Comparison of ENCODE assay signal across 36 cellular contexts in the genomic region with DNA sequence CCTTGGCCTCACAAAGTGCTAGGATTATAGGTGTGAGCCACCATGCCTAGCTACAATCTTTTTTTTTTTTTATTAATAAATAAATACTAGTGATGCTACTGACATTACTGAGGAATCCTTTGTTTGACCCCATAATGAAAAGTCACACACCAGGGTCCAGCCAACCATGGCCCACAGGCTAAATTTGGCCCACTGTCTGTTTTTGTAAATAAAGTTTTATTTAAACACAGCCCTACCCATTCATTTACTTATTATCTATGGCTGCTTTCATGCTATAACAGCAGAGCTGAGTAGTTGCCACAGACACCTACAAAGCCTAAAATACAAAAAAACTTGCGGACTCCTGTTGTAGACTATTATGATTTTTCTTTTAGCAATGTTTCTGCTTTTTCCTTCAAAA.
"Had no signal": no experiment of that assay in that cellular context is flagged by ENCODE, and none has a peak within 500 bp of the region (broad histone marks: within the 10 kb centered on the region; RNA-seq: fewer than 3 reads in every experiment).

No MANE protein-coding gene starts in this region.

- H3K9me3 ChIP-seq: adrenal gland, body of pancreas, breast epithelium had no signal

- H3K4me3 Mint-ChIP-seq: activated B cell treated with CpG ODN at 0.5 μM for 24 hours; activated CD4-positive, alpha-beta memory T cell treated with anti-CD3 and anti-CD28 coated beads for 36 hours; activated CD4-positive, alpha-beta T cell treated with anti-CD3 and anti-CD28 coated beads, Interleukin-2, amount 10 ng/mL, durations not matched to agents 24 days and 14 days; activated CD8-positive, alpha-beta T cell treated with anti-CD3 and anti-CD28 coated beads for 36 hours; activated naive CD4-positive, alpha-beta T cell treated with anti-CD3 and anti-CD28 coated beads for 36 hours; activated naive CD8-positive, alpha-beta T cell treated with anti-CD3 and anti-CD28 coated beads for 36 hours; activated T-cell treated with anti-CD3 and anti-CD28 coated beads, Interleukin-2, amount 50 U/mL, for 4 hours; activated T-cell treated with anti-CD3 and anti-CD28 coated beads, Interleukin-2, amount 50 U/mL, for 72 hours; activated T-helper 1 cell treated with anti-CD3 and anti-CD28 coated beads, Interleukin-12 subunit alpha, Interleukin-12 subunit beta, Interleukin-2, Interleukin-4 antibody, amounts not matched to agents 30 ng/mL and 10 ng/mL and 1 ng/mL, durations not matched to agents 14 hours and 24 hours and 36 hours; activated T-helper 17 cell treated with anti-CD3 and anti-CD28 coated beads, Interleukin-2, amount 50 U/mL, for 72 hours; T-helper 1 cell treated with Interleukin-12 subunit alpha and Interleukin-12 subunit beta and Interleukin-4 antibody, amounts not matched to agents 30 μg/mL and 1 μg/mL, for 36 hours; T-helper 2 cell treated with Interferon-gamma antibody and Interleukin-4, amounts not matched to agents 5 μg/mL and 100 μg/mL, for 36 hours had no signal

- H3K4me3 ChIP-seq: adrenal gland, body of pancreas, breast epithelium had no signal

- H3K4me1 Mint-ChIP-seq: activated T-helper 17 cell treated with anti-CD3 and anti-CD28 coated beads, Interleukin-2, amount 50 U/mL, for 72 hours had no signal

- H3K9me3 Mint-ChIP-seq: activated B cell treated with CpG ODN at 0.5 μM for 24 hours; activated CD4-positive, alpha-beta memory T cell treated with anti-CD3 and anti-CD28 coated beads for 36 hours; activated CD4-positive, alpha-beta T cell treated with anti-CD3 and anti-CD28 coated beads, Interleukin-2, amount 10 ng/mL, durations not matched to agents 24 days and 14 days; activated CD8-positive, alpha-beta T cell treated with anti-CD3 and anti-CD28 coated beads for 36 hours; activated naive CD4-positive, alpha-beta T cell treated with anti-CD3 and anti-CD28 coated beads for 36 hours; activated naive CD4-positive, alpha-beta T cell treated with anti-CD3 and anti-CD28 coated beads, Interleukin-2, amount 50 U/mL, for 72 hours; activated naive CD8-positive, alpha-beta T cell treated with anti-CD3 and anti-CD28 coated beads for 36 hours; activated T-cell treated with anti-CD3 and anti-CD28 coated beads, Interleukin-2, amount 50 U/mL, for 4 hours; activated T-cell treated with anti-CD3 and anti-CD28 coated beads, Interleukin-2, amount 50 U/mL, for 72 hours; activated T-helper 1 cell treated with anti-CD3 and anti-CD28 coated beads, Interleukin-12 subunit alpha, Interleukin-12 subunit beta, Interleukin-2, Interleukin-4 antibody, amounts not matched to agents 30 ng/mL and 10 ng/mL and 1 ng/mL, durations not matched to agents 14 hours and 24 hours and 36 hours; activated T-helper 17 cell treated with anti-CD3 and anti-CD28 coated beads, Interleukin-2, amount 50 U/mL, for 72 hours; T-helper 1 cell treated with Interleukin-12 subunit alpha and Interleukin-12 subunit beta and Interleukin-4 antibody, amounts not matched to agents 30 μg/mL and 1 μg/mL, for 36 hours; T-helper 2 cell treated with Interferon-gamma antibody and Interleukin-4, amounts not matched to agents 5 μg/mL and 100 μg/mL, for 36 hours had no signal

- H3K27me3 ChIP-seq: adrenal gland, body of pancreas, brain microvascular endothelial cell, breast epithelium had no signal

- H3K27me3 Mint-ChIP-seq: activated B cell treated with CpG ODN at 0.5 μM for 24 hours; activated CD4-positive, alpha-beta memory T cell treated with anti-CD3 and anti-CD28 coated beads for 36 hours; activated CD4-positive, alpha-beta T cell treated with anti-CD3 and anti-CD28 coated beads, Interleukin-2, amount 10 ng/mL, durations not matched to agents 24 days and 14 days; activated CD8-positive, alpha-beta T cell treated with anti-CD3 and anti-CD28 coated beads for 36 hours; activated naive CD8-positive, alpha-beta T cell treated with anti-CD3 and anti-CD28 coated beads for 36 hours; activated T-helper 17 cell treated with anti-CD3 and anti-CD28 coated beads, Interleukin-2, amount 50 U/mL, for 72 hours had no signal

- H3K27ac ChIP-seq: adrenal gland, body of pancreas, brain microvascular endothelial cell, breast epithelium, VCaP had no signal

- DNase-seq: activated B cell treated with CpG ODN at 0.5 μM for 24 hours; activated CD4-positive, alpha-beta memory T cell treated with anti-CD3 and anti-CD28 coated beads for 36 hours; activated CD4-positive, alpha-beta T cell treated with anti-CD3 and anti-CD28 coated beads for 4 hours; activated CD4-positive, alpha-beta T cell treated with anti-CD3 and anti-CD28 coated beads, Interleukin-2, amount 10 ng/mL, durations not matched to agents 24 days and 14 days; activated CD4-positive, alpha-beta T cell treated with anti-CD3 and anti-CD28 coated beads, Interleukin-2, amount 50 U/mL, for 1 hour; activated CD4-positive, alpha-beta T cell treated with anti-CD3 and anti-CD28 coated beads, Interleukin-2, amount 50 U/mL, for 4 hours; activated CD4-positive, CD25-positive, alpha-beta regulatory T cell treated with anti-CD3 and anti-CD28 coated beads, Interleukin-2, amount 50 U/mL, for 72 hours; activated CD8-positive, alpha-beta memory T cell treated with anti-CD3 and anti-CD28 coated beads, Interleukin-2, amount 50 U/mL, for 4 hours; activated CD8-positive, alpha-beta T cell treated with anti-CD3 and anti-CD28 coated beads for 36 hours; activated effector memory CD4-positive, alpha-beta T cell treated with anti-CD3 and anti-CD28 coated beads, Interleukin-2, amount 50 U/mL, for 16 hours; activated gamma-delta T cell treated with Interleukin-2 at 50 U/mL for 16 hours; activated naive CD4-positive, alpha-beta T cell; activated naive CD4-positive, alpha-beta T cell treated with anti-CD3 and anti-CD28 coated beads for 36 hours; activated naive CD4-positive, alpha-beta T cell treated with anti-CD3 and anti-CD28 coated beads, Interleukin-2, amount 50 U/mL, for 16 hours; activated naive CD8-positive, alpha-beta T cell treated with anti-CD3 and anti-CD28 coated beads for 36 hours; activated T-cell treated with anti-CD3 and anti-CD28 coated beads for 4 hours; activated T-cell treated with anti-CD3 and anti-CD28 coated beads, Interleukin-2, amount 50 U/mL, for 1 hour; activated T-cell treated with anti-CD3 and anti-CD28 coated beads, Interleukin-2, amount 50 U/mL, for 4 hours; activated T-cell treated with anti-CD3 and anti-CD28 coated beads, Interleukin-2, amount 50 U/mL, for 72 hours; adrenal gland; amniotic stem cell; aorta; body of pancreas; brain microvascular endothelial cell; central memory CD4-positive, alpha-beta T cell; T-helper 2 cell; T-helper 9 cell had no signal

- H3K36me3 ChIP-seq: breast epithelium had no signal

- H3K4me1 ChIP-seq: body of pancreas, breast epithelium had no signal

- FAIRE-seq: astrocyte, TTC549 had no signal

- H3K27ac Mint-ChIP-seq: activated B cell treated with CpG ODN at 0.5 μM for 24 hours; activated CD4-positive, alpha-beta memory T cell treated with anti-CD3 and anti-CD28 coated beads for 36 hours; activated CD4-positive, alpha-beta T cell treated with anti-CD3 and anti-CD28 coated beads, Interleukin-2, amount 10 ng/mL, durations not matched to agents 24 days and 14 days; activated CD8-positive, alpha-beta T cell treated with anti-CD3 and anti-CD28 coated beads for 36 hours; activated naive CD4-positive, alpha-beta T cell treated with anti-CD3 and anti-CD28 coated beads for 36 hours; activated naive CD4-positive, alpha-beta T cell treated with anti-CD3 and anti-CD28 coated beads, Interleukin-2, amount 50 U/mL, for 72 hours; activated naive CD8-positive, alpha-beta T cell treated with anti-CD3 and anti-CD28 coated beads for 36 hours; activated T-helper 1 cell treated with anti-CD3 and anti-CD28 coated beads, Interleukin-12 subunit alpha, Interleukin-12 subunit beta, Interleukin-2, Interleukin-4 antibody, amounts not matched to agents 30 ng/mL and 10 ng/mL and 1 ng/mL, durations not matched to agents 14 hours and 24 hours and 36 hours; activated T-helper 17 cell treated with anti-CD3 and anti-CD28 coated beads, Interleukin-2, amount 50 U/mL, for 72 hours; T-helper 1 cell treated with Interleukin-12 subunit alpha and Interleukin-12 subunit beta and Interleukin-4 antibody, amounts not matched to agents 30 μg/mL and 1 μg/mL, for 36 hours; T-helper 2 cell treated with Interferon-gamma antibody and Interleukin-4, amounts not matched to agents 5 μg/mL and 100 μg/mL, for 36 hours had no signal

- ATAC-seq: activated CD8-positive, alpha-beta T cell treated with anti-CD3 and anti-CD28 coated beads for 36 hours; activated naive CD4-positive, alpha-beta T cell treated with anti-CD3 and anti-CD28 coated beads, Interleukin-2, amount 50 U/mL, for 72 hours; activated T-cell treated with anti-CD3 and anti-CD28 coated beads, Interleukin-2, amount 50 U/mL, for 4 hours; activated T-cell treated with anti-CD3 and anti-CD28 coated beads, Interleukin-2, amount 50 U/mL, for 72 hours; activated T-helper 17 cell treated with anti-CD3 and anti-CD28 coated beads, Interleukin-2, amount 50 U/mL, for 72 hours; body of pancreas had no signal
